In genomic region chr11:3375552-3375951, GRCh38 we compare ENCODE assay signal across 16 cellular contexts. TPM values are rescaled to one million over a fixed set of nuclear protein-coding genes. Genes with fewer than 3 reads are reported as not detected.
DNase-seq lines count a peak whose midpoint lies in the region; ATAC-seq and TF ChIP-seq lines count a peak whose summit lies in the region.
"Had no signal": no experiment of that assay in that cellular context is flagged by ENCODE, and none has a peak within 500 bp of the region (broad histone marks: within the 10 kb centered on the region; RNA-seq: fewer than 3 reads in every experiment).

No MANE protein-coding gene starts in this region.

- H2BK12ac ChIP-seq in neuronal stem cell (ENCODE audit: low read length): no peak overlapping the region

- H3K14ac ChIP-seq in neuronal stem cell (ENCODE audit: low read length): no peak overlapping the region

- no peak overlapping the region for H2BK120ac ChIP-seq in neuronal stem cell (ENCODE audit: low read depth, low read length)

- peaks cover 2% of the 10 kb centered on the region for H3K79me1 ChIP-seq in neuronal stem cell (ENCODE audit: low read depth, low read length)

- H4K8ac ChIP-seq in neuronal stem cell (ENCODE audit: low read depth, low read length): no peak overlapping the region

- no peaks in the 10 kb centered on the region for H3K27me3 ChIP-seq in CD4-positive, alpha-beta T cell (ENCODE audit: control insufficient read depth, insufficient read depth, low read length)
- H3K27me3 ChIP-seq in endodermal cell (ENCODE audit: control insufficient read depth, insufficient read depth, low read length, poor library complexity, severe bottlenecking) (no peaks in the 10 kb centered on the region), neuronal stem cell (ENCODE audit: control insufficient read depth in 3 of 3, insufficient read depth in 3 of 3, low read depth in 1 of 3, low read length in 3 of 3) (no peaks in the 10 kb centered on the region)
- H3K27me3 ChIP-seq: esophagus squamous epithelium, uterus had no signal

- no peak overlapping the region for H4K91ac ChIP-seq in neuronal stem cell (ENCODE audit: low read depth, low read length, poor library complexity)

- H2BK15ac ChIP-seq in neuronal stem cell (ENCODE audit: low read length): no peak overlapping the region

- WGBS in endodermal cell (ENCODE audit: insufficient coverage in 1 of 2, insufficient read length in 1 of 2), 2 experiments: 98% methylated on average over 4 of the region's 4 CpGs
- no CpG with 5 or more reads among the region's 4 CpGs for WGBS in neuronal stem cell (ENCODE audit: extremely low coverage in 2 of 2, insufficient read length in 2 of 2, insufficient replicate concordance in 1 of 2), 2 donors

- H3K4me1 ChIP-seq in endodermal cell (ENCODE audit: control insufficient read depth, insufficient read depth, low read length) (no peaks in the 10 kb centered on the region), neuronal stem cell (ENCODE audit: control insufficient read depth in 2 of 2, insufficient read depth in 1 of 2, low read depth in 1 of 2, low read length in 2 of 2) (peaks cover 0 to 6% of the 10 kb centered on the region in 2 donors)
- H3K4me1 ChIP-seq: uterus had no signal

- no peak overlapping the region for H3K4ac ChIP-seq in neuronal stem cell (ENCODE audit: low read length)

- in situ Hi-C loops in G401 (cut with HindIII; ENCODE audit: low sequenced_read_pairs): no loop called here

- peak overlapping the region; percentile 34 for H3K4me3 Mint-ChIP-seq in CD4-positive, alpha-beta T cell
- peak overlapping the region in 2 of 3 donors; percentile 17 to 97 for H3K4me3 Mint-ChIP-seq in T-cell
- H3K4me3 Mint-ChIP-seq in endodermal cell: no peak overlapping the region
- H3K4me3 Mint-ChIP-seq in nephron progenitor cell: peak overlapping the region; percentile 59
- H3K4me3 Mint-ChIP-seq: activated CD4-positive, alpha-beta T cell treated with anti-CD3 and anti-CD28 coated beads, Interleukin-2, amount 10 ng/mL, durations not matched to agents 7 days and 5 days had no signal

- no peaks in the 10 kb centered on the region for H3K27me3 Mint-ChIP-seq in CD4-positive, alpha-beta T cell
- H3K27me3 Mint-ChIP-seq in T-cell (no peaks in the 10 kb centered on the region), endodermal cell (ENCODE audit: insufficient read depth) (no peaks in the 10 kb centered on the region), nephron progenitor cell (ENCODE audit: low read depth, poor library complexity) (peaks cover 7% of the 10 kb centered on the region)
- H3K27me3 Mint-ChIP-seq: activated CD4-positive, alpha-beta T cell treated with anti-CD3 and anti-CD28 coated beads, Interleukin-2, amount 10 ng/mL, durations not matched to agents 7 days and 5 days had no signal

- CTCF ChIA-PET in CD4-positive, alpha-beta T cell (lab: Charles Lee): no interaction called here
- CTCF ChIA-PET in T-cell (lab: Charles Lee): interaction anchor here in 1 of 2 donors (0.6 kb wide), 1 partner anchor 811 kb away, joined by 3 read pairs; no protein-coding TSS in a partner anchor

- H3K9me3 ChIP-seq in CD4-positive, alpha-beta T cell (ENCODE audit: control insufficient read depth, low read length): no peaks in the 10 kb centered on the region
- peaks cover 22% of the 10 kb centered on the region for H3K9me3 ChIP-seq in endodermal cell (ENCODE audit: control insufficient read depth, low read length)
- peaks cover 11 to 74% of the 10 kb centered on the region in 2 donors for H3K9me3 ChIP-seq in neuronal stem cell (replicated peaks in 1 of 2; ENCODE audit: control insufficient read depth in 2 of 2, insufficient read depth in 1 of 2, low read depth in 1 of 2, low read length in 2 of 2)
- H3K9me3 ChIP-seq: esophagus squamous epithelium, uterus had no signal

- H3K18ac ChIP-seq in neuronal stem cell (ENCODE audit: low read length): no peak overlapping the region

- no peak overlapping the region for H2AK5ac ChIP-seq in neuronal stem cell (ENCODE audit: low read depth, low read length)

- no peak overlapping the region for H3K9ac ChIP-seq in endodermal cell (ENCODE audit: extremely low read depth, low read length, poor library complexity, severe bottlenecking)
- H3K9ac ChIP-seq in neuronal stem cell (ENCODE audit: low read depth, low read length, poor library complexity): no peak overlapping the region

- no peak overlapping the region for H3K4me2 ChIP-seq in neuronal stem cell (ENCODE audit: insufficient read depth, low read length, poor library complexity, severe bottlenecking)

- no peak overlapping the region for H3K23ac ChIP-seq in neuronal stem cell (ENCODE audit: low read depth, low read length, poor library complexity)

- H3K4me1 Mint-ChIP-seq in CD4-positive, alpha-beta T cell (ENCODE audit: low read depth): peaks cover 57% of the 10 kb centered on the region
- peaks cover 58 to 69% (median 61%) of the 10 kb centered on the region in 3 donors for H3K4me1 Mint-ChIP-seq in T-cell
- peaks cover 34% of the 10 kb centered on the region for H3K4me1 Mint-ChIP-seq in endodermal cell
- peaks cover 33% of the 10 kb centered on the region for H3K4me1 Mint-ChIP-seq in nephron progenitor cell

- ATAC-seq in CD4-positive, alpha-beta T cell (ENCODE audit: poor library complexity): no peak
- ATAC-seq in T-cell (replicated peaks in 1 of 4) (no peak), HG03469 (IDR thresholded peaks at IDR 0.05; ENCODE audit: unreplicated experiment) (no peak)
- ATAC-seq: K562 had no signal

- H2AFZ ChIP-seq in neuronal stem cell (ENCODE audit: low read length): no peak overlapping the region

- no peak for TF ChIP-seq CTCF in CD4-positive, alpha-beta T cell (IDR thresholded peaks at IDR 0.05)
- TF ChIP-seq CTCF in endodermal cell (conservative IDR thresholded peaks at IDR 0.05): no peak
- TF ChIP-seq CTCF in nephron progenitor cell (IDR thresholded peaks at IDR 0.05): no peak

- POLR2A ChIA-PET in CD4-positive, alpha-beta T cell (lab: Charles Lee): no interaction called here
- POLR2A ChIA-PET in T-cell (lab: Charles Lee): no interaction called here

- peak overlapping the region; percentile 96 for H3K27ac Mint-ChIP-seq in CD4-positive, alpha-beta T cell
- peak overlapping the region in 1 of 2 donors; percentile 34 for H3K27ac Mint-ChIP-seq in T-cell
- peak overlapping the region; percentile 16 for H3K27ac Mint-ChIP-seq in endodermal cell
- peak overlapping the region; percentile 90 for H3K27ac Mint-ChIP-seq in nephron progenitor cell
- H3K27ac Mint-ChIP-seq: activated CD4-positive, alpha-beta T cell treated with anti-CD3 and anti-CD28 coated beads, Interleukin-2, amount 10 ng/mL, durations not matched to agents 7 days and 5 days had no signal

- H3K9me3 Mint-ChIP-seq in CD4-positive, alpha-beta T cell: no peaks in the 10 kb centered on the region
- peaks cover 0 to 9% (median under 1%) of the 10 kb centered on the region in 3 donors for H3K9me3 Mint-ChIP-seq in T-cell
- H3K9me3 Mint-ChIP-seq in endodermal cell: no peaks in the 10 kb centered on the region
- H3K9me3 Mint-ChIP-seq in nephron progenitor cell: peaks cover 94% of the 10 kb centered on the region

- H3K27ac ChIP-seq in CD4-positive, alpha-beta T cell (ENCODE audit: low read depth, low read length): no peak overlapping the region
- H3K27ac ChIP-seq in endodermal cell (ENCODE audit: low read depth, low read length) (no peak overlapping the region), neuronal stem cell (replicated peaks; ENCODE audit: low read length) (no peak overlapping the region)
- H3K27ac ChIP-seq: esophagus squamous epithelium, uterus had no signal

- peaks cover 69% of the 10 kb centered on the region for H3K36me3 ChIP-seq in endodermal cell (ENCODE audit: control insufficient read depth, insufficient read depth, low read length)
- H3K36me3 ChIP-seq in neuronal stem cell (replicated peaks in 1 of 2; ENCODE audit: control insufficient read depth in 2 of 2, insufficient read depth in 2 of 2, low read length in 2 of 2): peaks cover 27 to 73% of the 10 kb centered on the region in 2 donors
- H3K36me3 ChIP-seq: uterus had no signal

- H2BK5ac ChIP-seq in neuronal stem cell (ENCODE audit: low read length): no peak overlapping the region

- intact Hi-C loops in CD4-positive, alpha-beta T cell (cut with DNase I, micrococcal nuclease): loop anchor here in 1 of 2 experiments (10.0 kb wide), 1 partner anchor 321 kb away; the partner anchor contains the start of gene CARS1

- peak overlapping the region; percentile 95 for H3K4me3 ChIP-seq in endodermal cell (ENCODE audit: low read length)
- no peak overlapping the region for H3K4me3 ChIP-seq in neuronal stem cell (ENCODE audit: low read length in 2 of 2)
- H3K4me3 ChIP-seq: esophagus squamous epithelium, K562, uterus had no signal

- DNase-seq in CD4-positive, alpha-beta T cell: no peak
- DNase-seq in T-cell (no peak), endodermal cell (no peak), nephron progenitor cell (no peak), neuronal stem cell (ENCODE audit: low spot score) (no peak), T-helper 2 cell (no peak), G401 (ENCODE audit: low spot score) (no peak)
- DNase-seq: activated CD4-positive, alpha-beta T cell treated with anti-CD3 and anti-CD28 coated beads, Interleukin-2, amount 10 ng/mL, durations not matched to agents 7 days and 5 days; activated effector memory CD4-positive, alpha-beta T cell treated with Interleukin-2 at 50 U/mL for 16 hours; esophagus squamous epithelium; NCI-H1694; NCI-H524 treated with DMSO at 0.1 percent for 48 hours; stimulated activated CD4-positive, alpha-beta T cell treated with anti-CD3 and anti-CD28 coated beads, Interleukin-2, amount 100 ng/mL, for 24 hours; uterus had no signal

- peaks cover 6% of the 10 kb centered on the region for H3K36me3 Mint-ChIP-seq in CD4-positive, alpha-beta T cell (ENCODE audit: low read depth)
- H3K36me3 Mint-ChIP-seq in T-cell: peaks cover 67% of the 10 kb centered on the region
- H3K36me3 Mint-ChIP-seq in endodermal cell (ENCODE audit: low read depth): peaks cover 70% of the 10 kb centered on the region
- no peaks in the 10 kb centered on the region for H3K36me3 Mint-ChIP-seq in nephron progenitor cell (ENCODE audit: low read depth)

RNA-seq across cellular contexts. Expression of gene ZNF195, which starts 3.4 kb away (rescaled TPM):
- 10 to 100 TPM; 16.6 to 18.4 TPM for total RNA-seq in CD4-positive, alpha-beta T cell
- 10 to 100 TPM; 22.9 to 35.8 (median 32.0) TPM for total RNA-seq in T-cell
- 10 to 100 TPM; 47.2 to 65.1 TPM for total RNA-seq in endodermal cell
- polyA plus RNA-seq in endodermal cell (2013, experiment 1 of 2): 45.8 TPM
- 41.1 TPM for polyA plus RNA-seq in endodermal cell (2013, experiment 2 of 2)
- polyA plus RNA-seq in neuronal stem cell (2013, experiment 1 of 2): 31.7 TPM
- polyA plus RNA-seq in neuronal stem cell (2013, experiment 2 of 2): 33.2 TPM
- total RNA-seq in G401 (2014; rRNA removed; shearing (Covaris generic)): 37.0 and 42.9 TPM in 2 replicates
